ENCODE assay signal across 1 cellular context in genomic region chr4:183636488-183636887, GRCh38.
TF ChIP-seq lines count a peak whose summit lies in the region.

No MANE protein-coding gene starts in this region.

TF ChIP-seq in GM23338, 12 proteins besides CTCF, POLR2A, EP300 and RAD21 (continued from another document):
- TF ChIP-seq CREB1 (CRISPR knock-in tag; IDR thresholded peaks at IDR 0.05; ENCODE audit: low read depth) (no peak), POLR2AphosphoS5 (IDR thresholded peaks at IDR 0.05; ENCODE audit: low read depth) (no peak), NANOG (IDR thresholded peaks at IDR 0.05; ENCODE audit: borderline replicate concordance) (no peak), ZNF114 (CRISPR knock-in tag; IDR thresholded peaks at IDR 0.05) (no peak), EZH2 (IDR thresholded peaks at IDR 0.05; ENCODE audit: low read depth, unreplicated experiment) (no peak), ZNF462 (CRISPR knock-in tag; IDR thresholded peaks at IDR 0.05) (no peak)
